In the genomic region with DNA sequence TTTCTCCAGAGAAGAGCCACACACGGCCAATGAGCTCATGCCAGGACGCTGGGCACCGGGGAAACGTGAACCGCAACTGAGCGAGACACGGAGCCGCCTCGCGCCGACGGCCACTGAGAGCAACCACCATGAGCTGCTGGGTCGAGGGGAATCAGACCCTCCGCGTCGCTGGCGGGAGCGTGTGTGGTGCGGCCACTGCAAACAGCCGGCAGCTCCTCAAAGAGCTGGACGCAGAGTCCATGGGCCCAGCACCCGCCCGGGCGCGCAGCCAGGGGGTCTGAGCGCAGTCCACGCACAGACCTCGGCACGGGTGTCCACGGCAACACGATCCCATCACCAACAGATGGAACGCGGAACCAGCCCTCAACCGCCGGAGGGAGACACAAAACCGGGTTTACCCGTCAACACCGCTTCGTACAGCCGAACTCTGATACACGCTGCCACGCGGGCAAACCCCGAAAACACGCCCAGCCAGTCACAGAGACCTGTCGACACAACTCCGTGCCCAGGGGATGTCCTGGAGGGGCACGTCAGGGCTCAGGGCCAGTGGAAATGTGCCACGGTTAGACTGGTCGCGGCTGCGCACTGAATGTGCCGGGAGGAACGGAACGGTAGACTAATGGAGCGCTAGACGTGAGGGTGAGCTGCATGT, we compare ENCODE assay signal across 18 cellular contexts.
A peak's percentile ranks its signal among the peaks of the same experiment; 100 is the strongest.
DNase-seq lines count a peak whose midpoint lies in the region; ATAC-seq and TF ChIP-seq lines count a peak whose summit lies in the region.
"Had no signal": no experiment of that assay in that cellular context is flagged by ENCODE, and none has a peak within 500 bp of the region (broad histone marks: within the 10 kb centered on the region; RNA-seq: fewer than 3 reads in every experiment).

No MANE protein-coding gene starts in this region.

- peak overlapping the region in 1 of 11 experiments; percentile 29; a peak in 1 of 22 replicates for H3K27ac ChIP-seq in BLaER1 treated with 17β-estradiol and CSF1 and Interleukin-3, amounts not matched to agents 10 nM and 100 nM
- H3K27ac ChIP-seq in OCI-LY1 (ENCODE audit: low read depth, low read length, poor library complexity, severe bottlenecking) (peak overlapping the region; percentile 48), right lobe of liver (peak overlapping the region in 2 of 3 donors; percentile 52 to 64), sigmoid colon (no peak overlapping the region)
- H3K27ac ChIP-seq: GM23248, lower lobe of right lung, neural progenitor cell, prostate gland, SK-N-MC had no signal

- ATAC-seq in right lobe of liver, result no peak
- no peak for ATAC-seq in GM18907 (IDR thresholded peaks at IDR 0.05; ENCODE audit: unreplicated experiment)
- ATAC-seq in GM18909 (IDR thresholded peaks at IDR 0.05; ENCODE audit: poor library complexity, unreplicated experiment), result no peak

- H3K4me2 ChIP-seq in BLaER1 treated with 17β-estradiol and CSF1 and Interleukin-3, amounts not matched to agents 10 nM and 100 nM, result peak overlapping the region; percentile 59 to 93 (median 81); a peak in 21 of 22 replicates
- H3K4me2 ChIP-seq in OCI-LY1 (ENCODE audit: low read length), result no peak overlapping the region
- H3K4me2 ChIP-seq: neural progenitor cell had no signal

- H3K9me2 ChIP-seq in OCI-LY1 (ENCODE audit: low read depth, low read length), result no peaks in the 10 kb centered on the region

- WGBS in right lobe of liver (ENCODE audit: insufficient coverage, low coverage, low lambda C conversion rate, missing lambda C conversion rate), result 89% methylated on average over 23 of the region's 57 CpGs
- WGBS in sigmoid colon, 2 donors, result 96 to 97% methylated on average over 57 of the region's 57 CpGs

- TF ChIP-seq EP300 in sigmoid colon (IDR thresholded peaks at IDR 0.05), result no peak

- no peaks in the 10 kb centered on the region for H3F3A ChIP-seq in OCI-LY1 (ENCODE audit: insufficient read depth, low read length)

- H3K4me1 ChIP-seq in BLaER1 treated with 17β-estradiol and CSF1 and Interleukin-3, amounts not matched to agents 10 nM and 100 nM, result peaks cover 39 to 83% (median 75%) of the 10 kb centered on the region in 10 experiments
- H3K4me1 ChIP-seq in OCI-LY1 (ENCODE audit: insufficient read depth, low read length, severe bottlenecking) (peaks cover 18% of the 10 kb centered on the region), right lobe of liver (peaks cover 0 to 7% (median 2%) of the 10 kb centered on the region in 4 donors), sigmoid colon (peaks cover 0 to 3% (median 0%) of the 10 kb centered on the region in 4 donors)
- H3K4me1 ChIP-seq: lower lobe of right lung had no signal

- peaks cover 80 to 98% (median 92%) of the 10 kb centered on the region in 11 experiments for H4K20me1 ChIP-seq in BLaER1 treated with 17β-estradiol and CSF1 and Interleukin-3, amounts not matched to agents 10 nM and 100 nM
- no peaks in the 10 kb centered on the region for H4K20me1 ChIP-seq in OCI-LY1 (ENCODE audit: insufficient read depth, low read length)

- no peak overlapping the region for H2AFZ ChIP-seq in OCI-LY1 (ENCODE audit: low read length)
- H2AFZ ChIP-seq: GM23248, neural progenitor cell had no signal

- no peak for TF ChIP-seq CTCF in OCI-LY1 (IDR thresholded peaks at IDR 0.05; ENCODE audit: low read length)
- TF ChIP-seq CTCF in right lobe of liver (IDR thresholded peaks at IDR 0.05), result no peak
- no peak for TF ChIP-seq CTCF in sigmoid colon (IDR thresholded peaks at IDR 0.05)

- H3K9ac ChIP-seq in BLaER1 treated with 17β-estradiol and CSF1 and Interleukin-3, amounts not matched to agents 10 nM and 100 nM, result no peak overlapping the region
- H3K9ac ChIP-seq in OCI-LY1 (ENCODE audit: low read length), result no peak overlapping the region
- H3K9ac ChIP-seq: GM23248, neural progenitor cell had no signal

- no peaks in the 10 kb centered on the region for H3K9me3 ChIP-seq in BLaER1 treated with 17β-estradiol and CSF1 and Interleukin-3, amounts not matched to agents 10 nM and 100 nM (replicated peaks in 1 of 11)
- H3K9me3 ChIP-seq in OCI-LY1 (ENCODE audit: low read length) (no peaks in the 10 kb centered on the region), right lobe of liver (no peaks in the 10 kb centered on the region), sigmoid colon (no peaks in the 10 kb centered on the region)
- H3K9me3 ChIP-seq: lower lobe of right lung, prostate gland had no signal

- intact Hi-C loops in right lobe of liver (cut with DNase I), result no loop called here
- intact Hi-C loops in sigmoid colon (cut with DNase I), result loop anchor here (10.0 kb wide), 1 partner anchor 388 kb away; no protein-coding TSS in a partner anchor

- DNase-seq in right lobe of liver (no peak), sigmoid colon (peak; percentile 53), NCI-H748 treated with DMSO at 0.1 percent for 48 hours (lab: John Stamatoyannopoulos, UW) (no peak)
- DNase-seq: anterior cingulate cortex; dermis blood vessel endothelial cell; EL; GM23248; NCI-H1694; NCI-H526 treated with DMSO at 0.1 percent for 48 hours; stimulated activated CD4-positive, alpha-beta T cell treated with anti-CD3 and anti-CD28 coated beads, Interleukin-1b, Interleukin-23, amount 100 ng/mL, for 48 hours had no signal

- no peak overlapping the region for H3K4me3 ChIP-seq in BLaER1 treated with 17β-estradiol and CSF1 and Interleukin-3, amounts not matched to agents 10 nM and 100 nM
- H3K4me3 ChIP-seq in OCI-LY1 (ENCODE audit: low read depth, low read length, poor library complexity, severe bottlenecking), result no peak overlapping the region
- peak overlapping the region in 1 of 3 donors; percentile 11 for H3K4me3 ChIP-seq in right lobe of liver
- no peak overlapping the region for H3K4me3 ChIP-seq in sigmoid colon
- H3K4me3 ChIP-seq: GM23248, lower lobe of right lung, neural progenitor cell, prostate gland, SK-N-MC had no signal

- H3K79me2 ChIP-seq in OCI-LY1 (ENCODE audit: insufficient read depth, low read length), result no peaks in the 10 kb centered on the region

- TF ChIP-seq POLR2A in right lobe of liver (IDR thresholded peaks at IDR 0.05), result no peak
- no peak for TF ChIP-seq POLR2A in sigmoid colon (IDR thresholded peaks at IDR 0.05)

- H3K36me3 ChIP-seq in BLaER1 treated with 17β-estradiol and CSF1 and Interleukin-3, amounts not matched to agents 10 nM and 100 nM, result peaks cover 0 to 22% (median 7%) of the 10 kb centered on the region in 11 experiments; a peak in 8 of 22 replicates
- H3K36me3 ChIP-seq in OCI-LY1 (ENCODE audit: insufficient read depth, low read length), result no peaks in the 10 kb centered on the region; the same call in 1 of the 2 replicates
- no peaks in the 10 kb centered on the region for H3K36me3 ChIP-seq in right lobe of liver
- H3K36me3 ChIP-seq in sigmoid colon, result no peaks in the 10 kb centered on the region
- H3K36me3 ChIP-seq: neural progenitor cell, prostate gland had no signal

- peaks cover 0 to 25% (median 0%) of the 10 kb centered on the region in 11 experiments; a peak in 6 of 22 replicates for H3K27me3 ChIP-seq in BLaER1 treated with 17β-estradiol and CSF1 and Interleukin-3, amounts not matched to agents 10 nM and 100 nM
- H3K27me3 ChIP-seq in OCI-LY1 (ENCODE audit: insufficient read depth, low read length) (no peaks in the 10 kb centered on the region), right lobe of liver (no peaks in the 10 kb centered on the region), sigmoid colon (peaks cover 0 to 4% (median 0%) of the 10 kb centered on the region in 3 donors)
- H3K27me3 ChIP-seq: neural progenitor cell had no signal

Comparison
In these comparisons a context has a peak if more than half of its experiments do, and no peak if none do; other contexts are left out.
1. H3K27ac ChIP-seq: peak in OCI-LY1 (single experiment) and right lobe of liver (2 of 3); none in sigmoid colon (0 of 4).